21 cellular contexts compared by ENCODE assay signal in genomic region chr12:6834254-6834653, GRCh38. TPM values are rescaled to one million over a fixed set of nuclear protein-coding genes. Genes with fewer than 3 reads are reported as not detected.
"Had no signal": no experiment of that assay in that cellular context is flagged by ENCODE, and none has a peak within 500 bp of the region (broad histone marks: within the 10 kb centered on the region; RNA-seq: fewer than 3 reads in every experiment).

No MANE protein-coding gene starts in this region.

- H3K27ac Mint-ChIP-seq: activated CD4-positive, alpha-beta memory T cell treated with anti-CD3 and anti-CD28 coated beads, Interleukin-2, amount 10 ng/mL, durations not matched to agents 7 days and 5 days; activated naive CD4-positive, alpha-beta T cell treated with anti-CD3 and anti-CD28 coated beads, Interleukin-2, amount 50 U/mL, for 72 hours; stimulated activated naive B cell treated with anti-CD40 and anti-IgM and Interleukin-4, amounts not matched to agents 10 μg/mL and 1 μg/mL and 100 μg/mL, for 72 hours; T-helper 1 cell treated with Interleukin-12 subunit alpha and Interleukin-12 subunit beta and Interleukin-4 antibody, amounts not matched to agents 30 μg/mL and 1 μg/mL, for 36 hours had no signal

- H3K4me3 Mint-ChIP-seq: activated CD4-positive, alpha-beta memory T cell treated with anti-CD3 and anti-CD28 coated beads, Interleukin-2, amount 10 ng/mL, durations not matched to agents 7 days and 5 days; nephron progenitor cell; stimulated activated naive B cell treated with anti-CD40 and anti-IgM and Interleukin-4, amounts not matched to agents 10 μg/mL and 1 μg/mL and 100 μg/mL, for 72 hours; T-helper 1 cell treated with Interleukin-12 subunit alpha and Interleukin-12 subunit beta and Interleukin-4 antibody, amounts not matched to agents 30 μg/mL and 1 μg/mL, for 36 hours had no signal

- H3K4me3 ChIP-seq: lower lobe of right lung, mucosa of descending colon, sigmoid colon, smooth muscle cell, transverse colon, uterus had no signal

- H3K36me3 ChIP-seq: transverse colon, uterus had no signal

- H3K27me3 ChIP-seq: brain microvascular endothelial cell, foreskin keratinocyte, sigmoid colon, uterus had no signal

- H3K9me3 Mint-ChIP-seq: activated CD4-positive, alpha-beta memory T cell treated with anti-CD3 and anti-CD28 coated beads, Interleukin-2, amount 10 ng/mL, durations not matched to agents 7 days and 5 days; activated naive CD4-positive, alpha-beta T cell treated with anti-CD3 and anti-CD28 coated beads, Interleukin-2, amount 50 U/mL, for 72 hours; nephron progenitor cell; stimulated activated naive B cell treated with anti-CD40 and anti-IgM and Interleukin-4, amounts not matched to agents 10 μg/mL and 1 μg/mL and 100 μg/mL, for 72 hours; T-helper 1 cell treated with Interleukin-12 subunit alpha and Interleukin-12 subunit beta and Interleukin-4 antibody, amounts not matched to agents 30 μg/mL and 1 μg/mL, for 36 hours had no signal

- H3K27ac ChIP-seq: brain microvascular endothelial cell, foreskin keratinocyte, lower lobe of right lung, transverse colon had no signal

- DNase-seq: activated CD4-positive, alpha-beta memory T cell treated with anti-CD3 and anti-CD28 coated beads, Interleukin-2, amount 10 ng/mL, durations not matched to agents 7 days and 5 days; activated CD4-positive, alpha-beta T cell treated with anti-CD3 and anti-CD28 coated beads for 4 hours; activated CD4-positive, CD25-positive, alpha-beta regulatory T cell; activated T-cell treated with anti-CD3 and anti-CD28 coated beads, Interleukin-2, amount 50 U/mL, for 1 hour; brain microvascular endothelial cell; central memory CD4-positive, alpha-beta T cell; dermis blood vessel endothelial cell; effector CD8-positive, alpha-beta T cell; foreskin keratinocyte; left colon; lower lobe of right lung; nephron progenitor cell; sigmoid colon; stimulated activated CD4-positive, alpha-beta T cell treated with anti-CD3 and anti-CD28 coated beads, Interleukin-15, amount 100 ng/mL, for 24 hours; stimulated activated naive B cell treated with anti-CD40 and anti-IgM and Interleukin-4, amounts not matched to agents 10 μg/mL and 1 μg/mL and 100 μg/mL, for 72 hours; transverse colon; uterus had no signal

- ATAC-seq: foreskin keratinocyte; left colon; lower lobe of right lung; mucosa of descending colon; stimulated activated naive B cell treated with anti-CD40 and anti-IgM and Interleukin-4, amounts not matched to agents 10 μg/mL and 1 μg/mL and 100 μg/mL, for 72 hours had no signal

- H3K9me3 ChIP-seq: lower lobe of right lung, mucosa of descending colon, sigmoid colon, transverse colon, uterus had no signal

- H3K36me3 Mint-ChIP-seq: activated naive CD4-positive, alpha-beta T cell treated with anti-CD3 and anti-CD28 coated beads, Interleukin-2, amount 50 U/mL, for 72 hours; stimulated activated naive B cell treated with anti-CD40 and anti-IgM and Interleukin-4, amounts not matched to agents 10 μg/mL and 1 μg/mL and 100 μg/mL, for 72 hours had no signal

- H3K4me2 ChIP-seq: smooth muscle cell had no signal

- H3K4me1 ChIP-seq: foreskin keratinocyte had no signal

RNA-seq across cellular contexts. Expression of gene GNB3, which starts 6.5 kb away (rescaled TPM):
- total RNA-seq: activated CD4-positive, alpha-beta memory T cell treated with anti-CD3 and anti-CD28 coated beads, Interleukin-2, amount 10 ng/mL, durations not matched to agents 7 days and 5 days had no signal

RNA-seq across cellular contexts. Expression of gene GPR162, which starts 12.6 kb away (rescaled TPM):
- total RNA-seq: activated CD4-positive, alpha-beta memory T cell treated with anti-CD3 and anti-CD28 coated beads, Interleukin-2, amount 10 ng/mL, durations not matched to agents 7 days and 5 days had no signal
